Comparison of ENCODE assay signal across 21 cellular contexts in genomic region chr7:116439856-116440549, GRCh38. TPM values are rescaled to one million over a fixed set of nuclear protein-coding genes. Genes with fewer than 3 reads are reported as not detected.
DNase-seq lines count a peak whose midpoint lies in the region; ATAC-seq, FAIRE-seq and TF ChIP-seq lines count a peak whose summit lies in the region.
"Had no signal": no experiment of that assay in that cellular context is flagged by ENCODE, and none has a peak within 500 bp of the region (broad histone marks: within the 10 kb centered on the region; RNA-seq: fewer than 3 reads in every experiment).

No MANE protein-coding gene starts in this region.

- H3K36me3 Mint-ChIP-seq in osteocyte (ENCODE audit: unreplicated experiment), result no peaks in the 10 kb centered on the region
- H3K36me3 Mint-ChIP-seq in activated naive CD8-positive, alpha-beta T cell treated with anti-CD3 and anti-CD28 coated beads, Interleukin-2, amount 50 U/mL, for 24 hours (ENCODE audit: low read depth), result no peaks in the 10 kb centered on the region
- H3K36me3 Mint-ChIP-seq: activated CD4-positive, alpha-beta memory T cell treated with anti-CD3 and anti-CD28 coated beads for 36 hours; natural killer cell treated with Interleukin-12 subunit alpha and Interleukin-12 subunit beta and Interleukin-15 and Interleukin-18, amount 100 ng/mL, for 72 hours had no signal

- H3K27me3 ChIP-seq in ascending aorta, result no peaks in the 10 kb centered on the region
- no peaks in the 10 kb centered on the region for H3K27me3 ChIP-seq in heart right ventricle

- H3K4me1 ChIP-seq in A549 (peaks cover 55% of the 10 kb centered on the region), ascending aorta (peaks cover 6 to 34% of the 10 kb centered on the region in 2 donors), heart right ventricle (peaks cover 7 to 58% (median 36%) of the 10 kb centered on the region in 9 donors)
- H3K4me1 ChIP-seq: parathyroid adenoma had no signal

- no peak for DNase-seq in A549 (ENCODE audit: low read depth in 1 of 2, low spot score in 1 of 2)
- DNase-seq in ascending aorta (ENCODE audit: low spot score in 2 of 2), result no peak
- DNase-seq in heart right ventricle, result peak in 1 of 2 donors; percentile 34
- no peak for DNase-seq in osteocyte (ENCODE audit: extremely low spot score, unreplicated experiment)
- no peak for DNase-seq in activated naive CD8-positive, alpha-beta T cell treated with anti-CD3 and anti-CD28 coated beads, Interleukin-2, amount 50 U/mL, for 24 hours
- no peak for DNase-seq in pons (ENCODE audit: low spot score)
- no peak for DNase-seq in 8988T
- DNase-seq: activated B cell treated with CpG ODN at 0.5 μM for 24 hours; activated CD4-positive, alpha-beta memory T cell treated with anti-CD3 and anti-CD28 coated beads for 36 hours; activated gamma-delta T cell; activated T-cell treated with anti-CD3 and anti-CD28 coated beads for 4 hours; KG1; NCI-H1694; NCI-H2171; NCI-H69; T-helper 9 cell had no signal

- no peak for TF ChIP-seq EP300 in A549 (IDR thresholded peaks at IDR 0.05)

- H3K9me3 Mint-ChIP-seq in osteocyte (ENCODE audit: unreplicated experiment), result no peaks in the 10 kb centered on the region
- H3K9me3 Mint-ChIP-seq in activated naive CD8-positive, alpha-beta T cell treated with anti-CD3 and anti-CD28 coated beads, Interleukin-2, amount 50 U/mL, for 24 hours, result no peaks in the 10 kb centered on the region
- H3K9me3 Mint-ChIP-seq: activated B cell treated with CpG ODN at 0.5 μM for 24 hours; activated CD4-positive, alpha-beta memory T cell treated with anti-CD3 and anti-CD28 coated beads for 36 hours; central memory CD8-positive, alpha-beta T cell; natural killer cell treated with Interleukin-12 subunit alpha and Interleukin-12 subunit beta and Interleukin-15 and Interleukin-18, amount 100 ng/mL, for 72 hours had no signal

- TF ChIP-seq POLR2A in A549 (IDR thresholded peaks at IDR 0.05; ENCODE audit: low read length), result no peak

- H3K4me2 ChIP-seq in A549, result no peak overlapping the region

- peaks cover 72% of the 10 kb centered on the region for H3K4me1 Mint-ChIP-seq in osteocyte (ENCODE audit: unreplicated experiment)
- H3K4me1 Mint-ChIP-seq in activated naive CD8-positive, alpha-beta T cell treated with anti-CD3 and anti-CD28 coated beads, Interleukin-2, amount 50 U/mL, for 24 hours, result no peaks in the 10 kb centered on the region
- H3K4me1 Mint-ChIP-seq: activated B cell treated with CpG ODN at 0.5 μM for 24 hours; central memory CD8-positive, alpha-beta T cell had no signal

- no peak overlapping the region for H3K4me3 Mint-ChIP-seq in osteocyte (ENCODE audit: unreplicated experiment)
- H3K4me3 Mint-ChIP-seq in activated naive CD8-positive, alpha-beta T cell treated with anti-CD3 and anti-CD28 coated beads, Interleukin-2, amount 50 U/mL, for 24 hours, result no peak overlapping the region
- H3K4me3 Mint-ChIP-seq: activated B cell treated with CpG ODN at 0.5 μM for 24 hours; activated CD4-positive, alpha-beta memory T cell treated with anti-CD3 and anti-CD28 coated beads for 36 hours; central memory CD8-positive, alpha-beta T cell; natural killer cell treated with Interleukin-12 subunit alpha and Interleukin-12 subunit beta and Interleukin-15 and Interleukin-18, amount 100 ng/mL, for 72 hours had no signal

- ATAC-seq in A549, result no peak
- peak; percentile 84 to 95 (median 92) for ATAC-seq in heart right ventricle
- ATAC-seq in activated naive CD8-positive, alpha-beta T cell treated with anti-CD3 and anti-CD28 coated beads, Interleukin-2, amount 50 U/mL, for 24 hours, result no peak
- no peak for ATAC-seq in GM18511 (IDR thresholded peaks at IDR 0.05; ENCODE audit: unreplicated experiment)
- ATAC-seq: natural killer cell treated with Interleukin-12 subunit alpha and Interleukin-12 subunit beta and Interleukin-15 and Interleukin-18, amount 100 ng/mL, for 72 hours had no signal

- H3K27ac Mint-ChIP-seq in osteocyte (ENCODE audit: unreplicated experiment), result peak overlapping the region; percentile 65
- no peak overlapping the region for H3K27ac Mint-ChIP-seq in activated naive CD8-positive, alpha-beta T cell treated with anti-CD3 and anti-CD28 coated beads, Interleukin-2, amount 50 U/mL, for 24 hours
- H3K27ac Mint-ChIP-seq: activated B cell treated with CpG ODN at 0.5 μM for 24 hours; activated CD4-positive, alpha-beta memory T cell treated with anti-CD3 and anti-CD28 coated beads for 36 hours; natural killer cell treated with Interleukin-12 subunit alpha and Interleukin-12 subunit beta and Interleukin-15 and Interleukin-18, amount 100 ng/mL, for 72 hours had no signal

- POLR2A ChIA-PET in A549 (lab: Yijun Ruan, JAX), result no interaction called here

- no peaks in the 10 kb centered on the region for H3K36me3 ChIP-seq in ascending aorta
- no peaks in the 10 kb centered on the region for H3K36me3 ChIP-seq in heart right ventricle

- 95% methylated on average over 4 of the region's 4 CpGs for WGBS in A549 (ENCODE audit: missing lambda C conversion rate)
- WGBS in heart right ventricle, 2 donors, result 17 to 31% methylated on average over 4 of the region's 4 CpGs

- H3K27me3 Mint-ChIP-seq in osteocyte (ENCODE audit: unreplicated experiment), result no peaks in the 10 kb centered on the region
- H3K27me3 Mint-ChIP-seq in activated naive CD8-positive, alpha-beta T cell treated with anti-CD3 and anti-CD28 coated beads, Interleukin-2, amount 50 U/mL, for 24 hours, result peaks cover 14% of the 10 kb centered on the region

- no peak overlapping the region for H3K4me3 ChIP-seq in A549
- no peak overlapping the region for H3K4me3 ChIP-seq in ascending aorta
- H3K4me3 ChIP-seq in heart right ventricle, result no peak overlapping the region

- peak; percentile 95 for FAIRE-seq in A549 (lab: Jason Lieb, UNC)
- FAIRE-seq: GM12891 had no signal

- TF ChIP-seq CTCF in A549 (IDR thresholded peaks at IDR 0.05), result no peak
- no peak for TF ChIP-seq CTCF in ascending aorta (IDR thresholded peaks at IDR 0.05)
- TF ChIP-seq CTCF in heart right ventricle (IDR thresholded peaks at IDR 0.05), result no peak
- TF ChIP-seq CTCF in osteocyte (IDR thresholded peaks at IDR 0.05), result no peak

- CTCF ChIA-PET in A549 (lab: Yijun Ruan, JAX), result interaction anchor here (0.7 to 4.0 kb wide), 4 partner anchors 14 to 181 kb away, joined by 3 to 26 read pairs (median 3); partner anchors contain the start of gene CAV1

- peak overlapping the region; percentile 75 to 81; a peak in 3 of 6 replicates for H3K27ac ChIP-seq in A549
- peak overlapping the region; percentile 76 to 82 for H3K27ac ChIP-seq in ascending aorta
- H3K27ac ChIP-seq in heart right ventricle, result peak overlapping the region; percentile 26 to 85 (median 70)
- H3K27ac ChIP-seq: parathyroid adenoma had no signal

- H3K9me3 ChIP-seq in A549, result peaks cover 5% of the 10 kb centered on the region; the same call in 1 of the 3 replicates
- no peaks in the 10 kb centered on the region for H3K9me3 ChIP-seq in ascending aorta
- H3K9me3 ChIP-seq in heart right ventricle, result peaks cover 0 to 5% (median 0%) of the 10 kb centered on the region in 11 donors

- intact Hi-C loops in ascending aorta (cut with DNase I) (loop anchor here (2.0 to 5.0 kb wide), 4 partner anchors 59 to 168 kb away; partner anchors contain the start of gene CAV2), heart right ventricle (cut with DNase I) (loop anchor here in 9 of 10 donors (2.0 to 10.0 kb wide), 11 partner anchors 45 to 175 kb away; partner anchors contain the start of genes CAV1 (in 4 of the 9) and CAV2 (in 4 of the 9))

- no peak for TF ChIP-seq RAD21 in A549 (conservative IDR thresholded peaks at IDR 0.05 in 1 of 2, IDR thresholded peaks at IDR 0.05 in 1 of 2)

TF ChIP-seq in A549, 52 proteins besides CTCF, POLR2A, EP300 and RAD21:
- TF ChIP-seq NFE2L2 (conservative IDR thresholded peaks at IDR 0.05; ENCODE audit: low read length), result no peak
- TF ChIP-seq, protein P1, sequence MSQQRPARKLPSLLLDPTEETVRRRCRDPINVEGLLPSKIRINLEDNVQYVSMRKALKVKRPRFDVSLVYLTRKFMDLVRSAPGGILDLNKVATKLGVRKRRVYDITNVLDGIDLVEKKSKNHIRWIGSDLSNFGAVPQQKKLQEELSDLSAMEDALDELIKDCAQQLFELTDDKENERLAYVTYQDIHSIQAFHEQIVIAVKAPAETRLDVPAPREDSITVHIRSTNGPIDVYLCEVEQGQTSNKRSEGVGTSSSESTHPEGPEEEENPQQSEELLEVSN (IDR thresholded peaks at IDR 0.05; ENCODE audit: borderline replicate concordance, low read depth), result no peak
- TF ChIP-seq TFCP2L1 (CRISPR knock-in tag; IDR thresholded peaks at IDR 0.05), result no peak
- no peak for TF ChIP-seq JUNB (IDR thresholded peaks at IDR 0.05)
- TF ChIP-seq ZNF302 (CRISPR knock-in tag; IDR thresholded peaks at IDR 0.05), result no peak
- TF ChIP-seq POLR2AphosphoS2 (conservative IDR thresholded peaks at IDR 0.05; ENCODE audit: low read length), result no peak
- TF ChIP-seq ELK1 (IDR thresholded peaks at IDR 0.05; ENCODE audit: low read depth, low read length), result no peak
- no peak for TF ChIP-seq SMC3 (IDR thresholded peaks at IDR 0.05)
- TF ChIP-seq CEBPB (IDR thresholded peaks at IDR 0.05), result no peak
- TF ChIP-seq RARB (CRISPR knock-in tag; IDR thresholded peaks at IDR 0.05), result no peak
- no peak for TF ChIP-seq NPAS2 (CRISPR knock-in tag; IDR thresholded peaks at IDR 0.05; ENCODE audit: borderline replicate concordance)
- no peak for TF ChIP-seq FOSB (CRISPR knock-in tag; IDR thresholded peaks at IDR 0.05)

RNA-seq across cellular contexts. Expression of gene CAV2, which starts 59.5 kb away (rescaled TPM):
- 257 and 296 TPM in 2 replicates for polyA plus RNA-seq in A549 (2011; rRNA removed)
- polyA plus RNA-seq in A549 (2012; cell fraction: cytosol; rRNA removed), result 161 and 178 TPM in 2 replicates
- polyA plus RNA-seq in A549 (2012; cell fraction: nucleus; rRNA removed), result 64.3 and 90.5 TPM in 2 replicates
- 142 to 159 TPM (median 156 TPM) in 3 replicates for polyA plus RNA-seq in A549 (2017; fragmentation: RNase III; extraction: RNeasy Plus Mini Kit Qiagen cat#74134 plus additional on column Dnase treatment)
- polyA minus RNA-seq in A549 (2011; rRNA and poly(A)+ RNA removed), result 179 and 187 TPM in 2 replicates
- 92.6 TPM for total RNA-seq in ascending aorta
- total RNA-seq in heart right ventricle, result 100 to 1,000 TPM; 196 to 277 (median 244) TPM
- polyA plus RNA-seq in heart right ventricle, result 100 to 1,000 TPM in 1 of 2 donors, 10 to 100 TPM in 1; 56.3 to 136 TPM
- 81.6 and 86.8 TPM in 2 replicates for total RNA-seq in osteocyte
- total RNA-seq: activated B cell treated with CpG ODN at 0.5 μM for 24 hours; activated CD4-positive, alpha-beta memory T cell treated with anti-CD3 and anti-CD28 coated beads for 36 hours; natural killer cell treated with Interleukin-12 subunit alpha and Interleukin-12 subunit beta and Interleukin-15 and Interleukin-18, amount 100 ng/mL, for 72 hours had no signal

Comparison
In these comparisons a context has a peak if more than half of its experiments do, and no peak if none do; other contexts are left out.
1. ATAC-seq: peak in heart right ventricle (8 of 8); none in A549 (0 of 2), activated naive CD8-positive, alpha-beta T cell treated with anti-CD3 and anti-CD28 coated beads, Interleukin-2, amount 50 U/mL, for 24 hours (single experiment) and GM18511 (single experiment).
2. Peak in every context shown above with its lines, with median percentiles within 50 percentile points of each other: H3K27ac ChIP-seq.